Comparison of ENCODE assay signal across 8 cellular contexts in the genomic region with DNA sequence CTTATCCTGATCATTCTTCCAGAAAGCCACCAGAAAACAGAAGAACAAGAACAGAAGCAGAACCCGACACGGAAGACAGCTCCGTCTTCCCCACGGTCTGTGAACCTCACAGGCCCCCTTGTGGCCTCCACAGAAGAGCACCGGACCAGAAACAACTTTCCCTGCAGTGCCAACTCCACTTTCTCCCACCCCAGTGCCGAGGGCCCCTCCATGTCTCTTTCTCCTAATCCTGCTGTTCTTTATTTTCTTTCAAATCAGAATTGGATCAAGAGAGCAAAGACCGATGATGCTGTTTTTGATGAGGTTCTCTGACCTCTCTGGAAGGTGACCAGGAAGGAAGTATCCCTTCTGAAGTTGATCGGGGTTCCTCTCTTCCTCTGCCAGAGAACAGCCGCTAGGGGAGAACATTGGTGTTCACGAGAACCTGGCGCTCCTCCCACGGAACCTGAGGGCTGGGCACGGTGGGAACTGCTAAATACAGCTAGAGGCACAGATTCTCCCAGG. TPM values are rescaled to one million over a fixed set of nuclear protein-coding genes. Genes with fewer than 3 reads are reported as not detected.
DNase-seq lines count a peak whose midpoint lies in the region; ATAC-seq, FAIRE-seq and TF ChIP-seq lines count a peak whose summit lies in the region.

No MANE protein-coding gene starts in this region.

- no peak overlapping the region for H3K9ac ChIP-seq in OCI-LY1 (ENCODE audit: low read length)

- no peaks in the 10 kb centered on the region for H3K4me1 Mint-ChIP-seq in GM23338

- H3K9me2 ChIP-seq in GM23338 (ENCODE audit: insufficient read depth) (no peaks in the 10 kb centered on the region), OCI-LY1 (ENCODE audit: low read depth, low read length) (no peaks in the 10 kb centered on the region)

- H3K9me3 Mint-ChIP-seq in GM23338: peaks cover 3% of the 10 kb centered on the region; the same call in 2 of the 3 replicates

- H2AFZ ChIP-seq in GM23338 (peak overlapping the region; percentile 56; the same call in 1 of the 2 replicates), OCI-LY1 (ENCODE audit: low read length) (no peak overlapping the region)

- H3K36me3 ChIP-seq in GM23338 (ENCODE audit: insufficient read depth) (no peaks in the 10 kb centered on the region), OCI-LY1 (ENCODE audit: insufficient read depth, low read length) (no peaks in the 10 kb centered on the region), bronchial epithelial cell (ENCODE audit: control insufficient read depth, insufficient read depth, low read length) (no peaks in the 10 kb centered on the region), lung (ENCODE audit: control insufficient read depth in 2 of 2, insufficient read depth in 2 of 2, low read length in 2 of 2) (no peaks in the 10 kb centered on the region)

- H3K4me3 ChIP-seq in GM23338 (no peak overlapping the region), OCI-LY1 (ENCODE audit: low read depth, low read length, poor library complexity, severe bottlenecking) (no peak overlapping the region), bronchial epithelial cell (ENCODE audit: low read depth, low read length) (no peak overlapping the region), lung (no peak overlapping the region)

- DNase-seq in CD1c-positive myeloid dendritic cell (ENCODE audit: extremely low spot score) (peak; percentile 19), GM23338 (ENCODE audit: low spot score) (peak; percentile 66), bronchial epithelial cell (ENCODE audit: low read depth) (peak; percentile 40), lung (ENCODE audit: low spot score) (peak; percentile 42)

- WGBS in lung, 2 donors: 15 to 25% methylated on average over 13 of the region's 13 CpGs

- no peak overlapping the region for H3K27ac ChIP-seq in GM23338 (ENCODE audit: low read depth)
- H3K27ac ChIP-seq in OCI-LY1 (ENCODE audit: low read depth, low read length, poor library complexity, severe bottlenecking): no peak overlapping the region
- no peak overlapping the region for H3K27ac ChIP-seq in lung (ENCODE audit: low read depth in 1 of 2, low read length in 1 of 2)

- H4K20me1 ChIP-seq in GM23338 (replicated peaks; ENCODE audit: insufficient read depth) (no peaks in the 10 kb centered on the region), OCI-LY1 (ENCODE audit: insufficient read depth, low read length) (no peaks in the 10 kb centered on the region)

- no peak overlapping the region for H3K27ac Mint-ChIP-seq in GM23338

- no peak overlapping the region for H3K4me3 Mint-ChIP-seq in GM23338

- H3F3A ChIP-seq in GM23338 (replicated peaks; ENCODE audit: low read depth) (no peaks in the 10 kb centered on the region), OCI-LY1 (ENCODE audit: insufficient read depth, low read length) (no peaks in the 10 kb centered on the region)

- H3K79me2 ChIP-seq in GM23338 (replicated peaks; ENCODE audit: insufficient read depth) (no peaks in the 10 kb centered on the region), OCI-LY1 (ENCODE audit: insufficient read depth, low read length) (no peaks in the 10 kb centered on the region)

- no peaks in the 10 kb centered on the region for H3K36me3 Mint-ChIP-seq in GM23338 (ENCODE audit: low read depth)

- H3K4me2 ChIP-seq in GM23338: no peak overlapping the region
- H3K4me2 ChIP-seq in OCI-LY1 (ENCODE audit: low read length): no peak overlapping the region

- H3K9me3 ChIP-seq in OCI-LY1 (ENCODE audit: low read length): no peaks in the 10 kb centered on the region
- no peaks in the 10 kb centered on the region for H3K9me3 ChIP-seq in lung (ENCODE audit: control insufficient read depth in 2 of 2, insufficient read depth in 1 of 2, low read length in 1 of 2)

- ATAC-seq in GM23338: peak; percentile 88
- peak; percentile 60 for ATAC-seq in lung (ENCODE audit: insufficient read depth, low FRiP score)
- ATAC-seq in HG03469 (IDR thresholded peaks at IDR 0.05; ENCODE audit: unreplicated experiment): no peak
- ATAC-seq in GM18502 (IDR thresholded peaks at IDR 0.05; ENCODE audit: poor library complexity, unreplicated experiment): no peak
- no peak for ATAC-seq in GM18511 (IDR thresholded peaks at IDR 0.05; ENCODE audit: unreplicated experiment)

- H3K27me3 Mint-ChIP-seq in GM23338 (ENCODE audit: insufficient read depth, low read depth, poor library complexity): peaks cover 14% of the 10 kb centered on the region

- H3K27me3 ChIP-seq in GM23338 (ENCODE audit: insufficient read depth) (no peaks in the 10 kb centered on the region), OCI-LY1 (ENCODE audit: insufficient read depth, low read length) (no peaks in the 10 kb centered on the region), bronchial epithelial cell (ENCODE audit: control insufficient read depth, insufficient read depth, low read length) (no peaks in the 10 kb centered on the region), lung (ENCODE audit: control insufficient read depth, insufficient read depth) (no peaks in the 10 kb centered on the region)

- FAIRE-seq in bronchial epithelial cell (lab: Jason Lieb, UNC): no peak

- TF ChIP-seq CTCF in GM23338 (conservative IDR thresholded peaks at IDR 0.05; ENCODE audit: low read depth in 2 of 2): peak; percentile 63 to 82
- TF ChIP-seq CTCF in OCI-LY1 (IDR thresholded peaks at IDR 0.05; ENCODE audit: low read length): peak; percentile 52
- TF ChIP-seq CTCF in bronchial epithelial cell (IDR thresholded peaks at IDR 0.05; ENCODE audit: insufficient read depth, low read length, severe bottlenecking): peak; percentile 92
- TF ChIP-seq CTCF in lung (IDR thresholded peaks at IDR 0.05; ENCODE audit: control extremely low read depth, extremely low read depth): peak; percentile 37

- H3K4me1 ChIP-seq in GM23338 (ENCODE audit: insufficient read depth) (no peaks in the 10 kb centered on the region), OCI-LY1 (ENCODE audit: insufficient read depth, low read length, severe bottlenecking) (no peaks in the 10 kb centered on the region), lung (ENCODE audit: control insufficient read depth in 2 of 2, insufficient read depth in 2 of 2, low read length in 2 of 2) (no peaks in the 10 kb centered on the region)

TF ChIP-seq in GM23338, 12 proteins besides CTCF, POLR2A, EP300 and RAD21:
- no peak for TF ChIP-seq EZH2 (IDR thresholded peaks at IDR 0.05; ENCODE audit: low read depth, unreplicated experiment)
- TF ChIP-seq, protein P1, sequence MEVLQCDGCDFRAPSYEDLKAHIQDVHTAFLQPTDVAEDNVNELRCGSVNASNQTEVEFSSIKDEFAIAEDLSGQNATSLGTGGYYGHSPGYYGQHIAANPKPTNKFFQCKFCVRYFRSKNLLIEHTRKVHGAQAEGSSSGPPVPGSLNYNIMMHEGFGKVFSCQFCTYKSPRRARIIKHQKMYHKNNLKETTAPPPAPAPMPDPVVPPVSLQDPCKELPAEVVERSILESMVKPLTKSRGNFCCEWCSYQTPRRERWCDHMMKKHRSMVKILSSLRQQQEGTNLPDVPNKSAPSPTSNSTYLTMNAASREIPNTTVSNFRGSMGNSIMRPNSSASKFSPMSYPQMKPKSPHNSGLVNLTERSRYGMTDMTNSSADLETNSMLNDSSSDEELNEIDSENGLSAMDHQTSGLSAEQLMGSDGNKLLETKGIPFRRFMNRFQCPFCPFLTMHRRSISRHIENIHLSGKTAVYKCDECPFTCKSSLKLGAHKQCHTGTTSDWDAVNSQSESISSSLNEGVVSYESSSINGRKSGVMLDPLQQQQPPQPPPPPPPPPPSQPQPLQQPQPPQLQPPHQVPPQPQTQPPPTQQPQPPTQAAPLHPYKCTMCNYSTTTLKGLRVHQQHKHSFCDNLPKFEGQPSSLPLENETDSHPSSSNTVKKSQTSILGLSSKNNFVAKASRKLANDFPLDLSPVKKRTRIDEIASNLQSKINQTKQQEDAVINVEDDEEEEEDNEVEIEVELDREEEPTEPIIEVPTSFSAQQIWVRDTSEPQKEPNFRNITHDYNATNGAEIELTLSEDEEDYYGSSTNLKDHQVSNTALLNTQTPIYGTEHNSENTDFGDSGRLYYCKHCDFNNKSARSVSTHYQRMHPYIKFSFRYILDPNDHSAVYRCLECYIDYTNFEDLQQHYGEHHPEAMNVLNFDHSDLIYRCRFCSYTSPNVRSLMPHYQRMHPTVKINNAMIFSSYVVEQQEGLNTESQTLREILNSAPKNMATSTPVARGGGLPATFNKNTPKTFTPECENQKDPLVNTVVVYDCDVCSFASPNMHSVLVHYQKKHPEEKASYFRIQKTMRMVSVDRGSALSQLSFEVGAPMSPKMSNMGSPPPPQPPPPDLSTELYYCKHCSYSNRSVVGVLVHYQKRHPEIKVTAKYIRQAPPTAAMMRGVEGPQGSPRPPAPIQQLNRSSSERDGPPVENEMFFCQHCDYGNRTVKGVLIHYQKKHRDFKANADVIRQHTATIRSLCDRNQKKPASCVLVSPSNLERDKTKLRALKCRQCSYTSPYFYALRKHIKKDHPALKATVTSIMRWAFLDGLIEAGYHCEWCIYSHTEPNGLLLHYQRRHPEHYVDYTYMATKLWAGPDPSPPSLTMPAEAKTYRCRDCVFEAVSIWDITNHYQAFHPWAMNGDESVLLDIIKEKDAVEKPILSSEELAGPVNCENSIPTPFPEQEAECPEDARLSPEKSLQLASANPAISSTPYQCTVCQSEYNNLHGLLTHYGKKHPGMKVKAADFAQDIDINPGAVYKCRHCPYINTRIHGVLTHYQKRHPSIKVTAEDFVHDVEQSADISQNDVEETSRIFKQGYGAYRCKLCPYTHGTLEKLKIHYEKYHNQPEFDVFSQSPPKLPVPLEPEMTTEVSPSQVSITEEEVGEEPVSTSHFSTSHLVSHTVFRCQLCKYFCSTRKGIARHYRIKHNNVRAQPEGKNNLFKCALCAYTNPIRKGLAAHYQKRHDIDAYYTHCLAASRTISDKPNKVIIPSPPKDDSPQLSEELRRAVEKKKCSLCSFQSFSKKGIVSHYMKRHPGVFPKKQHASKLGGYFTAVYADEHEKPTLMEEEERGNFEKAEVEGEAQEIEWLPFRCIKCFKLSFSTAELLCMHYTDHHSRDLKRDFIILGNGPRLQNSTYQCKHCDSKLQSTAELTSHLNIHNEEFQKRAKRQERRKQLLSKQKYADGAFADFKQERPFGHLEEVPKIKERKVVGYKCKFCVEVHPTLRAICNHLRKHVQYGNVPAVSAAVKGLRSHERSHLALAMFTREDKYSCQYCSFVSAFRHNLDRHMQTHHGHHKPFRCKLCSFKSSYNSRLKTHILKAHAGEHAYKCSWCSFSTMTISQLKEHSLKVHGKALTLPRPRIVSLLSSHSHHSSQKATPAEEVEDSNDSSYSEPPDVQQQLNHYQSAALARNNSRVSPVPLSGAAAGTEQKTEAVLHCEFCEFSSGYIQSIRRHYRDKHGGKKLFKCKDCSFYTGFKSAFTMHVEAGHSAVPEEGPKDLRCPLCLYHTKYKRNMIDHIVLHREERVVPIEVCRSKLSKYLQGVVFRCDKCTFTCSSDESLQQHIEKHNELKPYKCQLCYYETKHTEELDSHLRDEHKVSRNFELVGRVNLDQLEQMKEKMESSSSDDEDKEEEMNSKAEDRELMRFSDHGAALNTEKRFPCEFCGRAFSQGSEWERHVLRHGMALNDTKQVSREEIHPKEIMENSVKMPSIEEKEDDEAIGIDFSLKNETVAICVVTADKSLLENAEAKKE (CRISPR knock-in tag; IDR thresholded peaks at IDR 0.05): peak; percentile 82

RNA-seq across cellular contexts. Expression of a gene that starts 58.9 kb away (rescaled TPM):
- 13.3 and 18.5 TPM in 2 replicates for total RNA-seq in GM23338 (2014; rRNA removed; shearing (Covaris generic))
- polyA plus RNA-seq in GM23338 (2016; fragmentation: Nextera tagmentation; extraction: Ambion mirVana) (28.9 and 31.0 TPM in 2 replicates), lung (10 to 100 TPM in 1 of 2 donors, 1 to 10 TPM in 1; 9.0 to 10.1 TPM)
- total RNA-seq in bronchial epithelial cell (5.3 and 9.5 TPM in 2 replicates), lung (10 to 100 TPM; 23.8 to 38.5 TPM)

Comparison
In these comparisons a context has a peak if more than half of its experiments do, and no peak if none do; other contexts are left out.
1. ATAC-seq: peak in GM23338 (single experiment) and lung (single experiment); none in HG03469 (single experiment), GM18502 (single experiment) and GM18511 (single experiment).
2. CTCF ChIP-seq: peak in every context shown above with its lines; median percentile 92 in bronchial epithelial cell; 72 in GM23338; 52 in OCI-LY1; 37 in lung.
3. Peak in every context shown above with its lines, with median percentiles within 50 percentile points of each other: DNase-seq.